11 cellular contexts compared by ENCODE assay signal in genomic region chrX:136555694-136556093, GRCh38. TPM values are rescaled to one million over a fixed set of nuclear protein-coding genes. Genes with fewer than 3 reads are reported as not detected.
"Had no signal": no experiment of that assay in that cellular context is flagged by ENCODE, and none has a peak within 500 bp of the region (broad histone marks: within the 10 kb centered on the region; RNA-seq: fewer than 3 reads in every experiment).

No MANE protein-coding gene starts in this region.

- H3K36me3 ChIP-seq: HAP-1 had no signal

- H3K4me1 ChIP-seq: HAP-1 had no signal

- FAIRE-seq: HepG2 had no signal

- H3K9me3 ChIP-seq: HAP-1 had no signal

- ATAC-seq: HCT116, HepG2 had no signal

- H3K4me3 ChIP-seq: GM23248, HAP-1 had no signal

- DNase-seq: GM23248, GOT3, H7, HFFc6 had no signal

- H3K27ac ChIP-seq: GM23248, HL-60 had no signal

RNA-seq across cellular contexts. Expression of gene VGLL1, which starts 23.7 kb away (rescaled TPM):
- total RNA-seq: GM23248, H4, H7, HepG2, HFFc6, HT1080 had no signal
- polyA plus RNA-seq: GM23248, HepG2, IgD-negative memory B cell had no signal
